In the genomic region with DNA sequence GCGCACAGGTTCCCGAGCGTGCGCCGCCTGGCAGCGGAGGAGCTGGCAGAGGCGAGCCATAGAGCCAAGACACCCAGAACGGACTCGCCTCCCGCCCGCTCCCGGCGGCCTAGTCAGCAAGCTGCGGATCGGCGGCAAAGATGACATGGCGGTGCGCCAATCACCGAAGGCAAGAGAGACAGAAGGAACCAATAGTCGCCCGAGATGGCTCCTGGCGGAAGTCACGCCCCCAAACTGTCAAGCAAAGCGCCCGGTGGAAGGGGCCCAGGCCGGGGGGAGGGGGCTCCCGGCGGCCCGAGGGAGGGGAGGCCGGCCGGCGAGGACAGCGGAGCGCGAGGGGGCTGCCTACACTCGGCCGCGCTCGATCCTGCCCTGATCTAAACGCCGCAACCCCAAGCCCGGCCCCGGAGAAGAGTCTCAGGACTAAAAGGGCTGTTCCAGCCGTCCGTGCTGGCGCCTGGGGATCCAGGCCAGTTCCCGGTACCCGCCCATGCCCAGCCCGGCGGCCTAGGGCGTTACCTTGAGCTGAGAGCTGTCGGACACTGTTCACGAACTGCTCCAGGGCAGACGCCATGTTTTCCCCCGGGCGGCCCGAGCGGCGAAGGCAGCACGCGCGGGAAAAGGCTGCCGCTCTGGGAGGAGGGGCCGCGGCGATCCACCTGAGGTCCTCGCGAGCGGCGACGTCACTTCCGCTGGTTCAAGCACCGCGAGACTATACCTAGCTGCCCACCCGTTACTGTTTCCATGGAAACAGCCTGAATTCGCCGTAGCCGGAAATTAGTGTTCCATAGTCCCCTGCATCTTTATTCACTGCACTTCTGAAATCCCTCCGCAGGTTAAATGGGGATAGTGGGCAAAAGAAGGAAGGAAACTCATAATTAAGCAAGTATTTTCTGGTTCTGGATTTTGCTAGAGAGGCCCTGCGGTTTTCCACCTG, we compare ENCODE assay signal across 1 cellular context.
A peak's percentile ranks its signal among the peaks of the same experiment; 100 is the strongest.
TF ChIP-seq lines count a peak whose summit lies in the region.

Gene COPS3 (minus strand): TSS at position 634 of the 937 bp plus-strand sequence. CDS start 60 bp downstream, at position 574.

TF ChIP-seq in K562, 482 proteins besides CTCF, POLR2A, EP300 and RAD21 (continued from another document and continues in another):
- 0 out of 2 replicates have a peak, but pooled peaks have one; percentile 8 for TF ChIP-seq ZBTB33 (CRISPR knock-in tag; IDR thresholded peaks at IDR 0.05)
- peak; percentile 87 for TF ChIP-seq FOS (IDR thresholded peaks at IDR 0.05; ENCODE audit: extremely low read depth, insufficient read length)
- TF ChIP-seq, protein P1, sequence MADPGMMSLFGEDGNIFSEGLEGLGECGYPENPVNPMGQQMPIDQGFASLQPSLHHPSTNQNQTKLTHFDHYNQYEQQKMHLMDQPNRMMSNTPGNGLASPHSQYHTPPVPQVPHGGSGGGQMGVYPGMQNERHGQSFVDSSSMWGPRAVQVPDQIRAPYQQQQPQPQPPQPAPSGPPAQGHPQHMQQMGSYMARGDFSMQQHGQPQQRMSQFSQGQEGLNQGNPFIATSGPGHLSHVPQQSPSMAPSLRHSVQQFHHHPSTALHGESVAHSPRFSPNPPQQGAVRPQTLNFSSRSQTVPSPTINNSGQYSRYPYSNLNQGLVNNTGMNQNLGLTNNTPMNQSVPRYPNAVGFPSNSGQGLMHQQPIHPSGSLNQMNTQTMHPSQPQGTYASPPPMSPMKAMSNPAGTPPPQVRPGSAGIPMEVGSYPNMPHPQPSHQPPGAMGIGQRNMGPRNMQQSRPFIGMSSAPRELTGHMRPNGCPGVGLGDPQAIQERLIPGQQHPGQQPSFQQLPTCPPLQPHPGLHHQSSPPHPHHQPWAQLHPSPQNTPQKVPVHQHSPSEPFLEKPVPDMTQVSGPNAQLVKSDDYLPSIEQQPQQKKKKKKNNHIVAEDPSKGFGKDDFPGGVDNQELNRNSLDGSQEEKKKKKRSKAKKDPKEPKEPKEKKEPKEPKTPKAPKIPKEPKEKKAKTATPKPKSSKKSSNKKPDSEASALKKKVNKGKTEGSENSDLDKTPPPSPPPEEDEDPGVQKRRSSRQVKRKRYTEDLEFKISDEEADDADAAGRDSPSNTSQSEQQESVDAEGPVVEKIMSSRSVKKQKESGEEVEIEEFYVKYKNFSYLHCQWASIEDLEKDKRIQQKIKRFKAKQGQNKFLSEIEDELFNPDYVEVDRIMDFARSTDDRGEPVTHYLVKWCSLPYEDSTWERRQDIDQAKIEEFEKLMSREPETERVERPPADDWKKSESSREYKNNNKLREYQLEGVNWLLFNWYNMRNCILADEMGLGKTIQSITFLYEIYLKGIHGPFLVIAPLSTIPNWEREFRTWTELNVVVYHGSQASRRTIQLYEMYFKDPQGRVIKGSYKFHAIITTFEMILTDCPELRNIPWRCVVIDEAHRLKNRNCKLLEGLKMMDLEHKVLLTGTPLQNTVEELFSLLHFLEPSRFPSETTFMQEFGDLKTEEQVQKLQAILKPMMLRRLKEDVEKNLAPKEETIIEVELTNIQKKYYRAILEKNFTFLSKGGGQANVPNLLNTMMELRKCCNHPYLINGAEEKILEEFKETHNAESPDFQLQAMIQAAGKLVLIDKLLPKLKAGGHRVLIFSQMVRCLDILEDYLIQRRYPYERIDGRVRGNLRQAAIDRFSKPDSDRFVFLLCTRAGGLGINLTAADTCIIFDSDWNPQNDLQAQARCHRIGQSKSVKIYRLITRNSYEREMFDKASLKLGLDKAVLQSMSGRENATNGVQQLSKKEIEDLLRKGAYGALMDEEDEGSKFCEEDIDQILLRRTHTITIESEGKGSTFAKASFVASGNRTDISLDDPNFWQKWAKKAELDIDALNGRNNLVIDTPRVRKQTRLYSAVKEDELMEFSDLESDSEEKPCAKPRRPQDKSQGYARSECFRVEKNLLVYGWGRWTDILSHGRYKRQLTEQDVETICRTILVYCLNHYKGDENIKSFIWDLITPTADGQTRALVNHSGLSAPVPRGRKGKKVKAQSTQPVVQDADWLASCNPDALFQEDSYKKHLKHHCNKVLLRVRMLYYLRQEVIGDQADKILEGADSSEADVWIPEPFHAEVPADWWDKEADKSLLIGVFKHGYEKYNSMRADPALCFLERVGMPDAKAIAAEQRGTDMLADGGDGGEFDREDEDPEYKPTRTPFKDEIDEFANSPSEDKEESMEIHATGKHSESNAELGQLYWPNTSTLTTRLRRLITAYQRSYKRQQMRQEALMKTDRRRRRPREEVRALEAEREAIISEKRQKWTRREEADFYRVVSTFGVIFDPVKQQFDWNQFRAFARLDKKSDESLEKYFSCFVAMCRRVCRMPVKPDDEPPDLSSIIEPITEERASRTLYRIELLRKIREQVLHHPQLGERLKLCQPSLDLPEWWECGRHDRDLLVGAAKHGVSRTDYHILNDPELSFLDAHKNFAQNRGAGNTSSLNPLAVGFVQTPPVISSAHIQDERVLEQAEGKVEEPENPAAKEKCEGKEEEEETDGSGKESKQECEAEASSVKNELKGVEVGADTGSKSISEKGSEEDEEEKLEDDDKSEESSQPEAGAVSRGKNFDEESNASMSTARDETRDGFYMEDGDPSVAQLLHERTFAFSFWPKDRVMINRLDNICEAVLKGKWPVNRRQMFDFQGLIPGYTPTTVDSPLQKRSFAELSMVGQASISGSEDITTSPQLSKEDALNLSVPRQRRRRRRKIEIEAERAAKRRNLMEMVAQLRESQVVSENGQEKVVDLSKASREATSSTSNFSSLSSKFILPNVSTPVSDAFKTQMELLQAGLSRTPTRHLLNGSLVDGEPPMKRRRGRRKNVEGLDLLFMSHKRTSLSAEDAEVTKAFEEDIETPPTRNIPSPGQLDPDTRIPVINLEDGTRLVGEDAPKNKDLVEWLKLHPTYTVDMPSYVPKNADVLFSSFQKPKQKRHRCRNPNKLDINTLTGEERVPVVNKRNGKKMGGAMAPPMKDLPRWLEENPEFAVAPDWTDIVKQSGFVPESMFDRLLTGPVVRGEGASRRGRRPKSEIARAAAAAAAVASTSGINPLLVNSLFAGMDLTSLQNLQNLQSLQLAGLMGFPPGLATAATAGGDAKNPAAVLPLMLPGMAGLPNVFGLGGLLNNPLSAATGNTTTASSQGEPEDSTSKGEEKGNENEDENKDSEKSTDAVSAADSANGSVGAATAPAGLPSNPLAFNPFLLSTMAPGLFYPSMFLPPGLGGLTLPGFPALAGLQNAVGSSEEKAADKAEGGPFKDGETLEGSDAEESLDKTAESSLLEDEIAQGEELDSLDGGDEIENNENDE (IDR thresholded peaks at IDR 0.05; ENCODE audit: low read depth, low read length): no peak
- no peak for TF ChIP-seq FOXA1 (IDR thresholded peaks at IDR 0.05; ENCODE audit: borderline replicate concordance)
- peak; percentile 91 for TF ChIP-seq ZNF316 (IDR thresholded peaks at IDR 0.05)
- TF ChIP-seq NCOA2 (IDR thresholded peaks at IDR 0.05; ENCODE audit: partially characterized antibody in 2 of 2): no peak
- TF ChIP-seq BACH1 (tag; IDR thresholded peaks at IDR 0.05): no peak
- no peak for TF ChIP-seq MTA1 (IDR thresholded peaks at IDR 0.05; ENCODE audit: borderline replicate concordance)
- peak; percentile 97 for TF ChIP-seq POLR2G (IDR thresholded peaks at IDR 0.05; ENCODE audit: low read depth, low read length)
- no peak for TF ChIP-seq ZNF175 (CRISPR knock-in tag; IDR thresholded peaks at IDR 0.05; ENCODE audit: low read depth)
- no peak for TF ChIP-seq ZNF766 (CRISPR knock-in tag; conservative IDR thresholded peaks at IDR 0.05)
- TF ChIP-seq, protein P2, sequence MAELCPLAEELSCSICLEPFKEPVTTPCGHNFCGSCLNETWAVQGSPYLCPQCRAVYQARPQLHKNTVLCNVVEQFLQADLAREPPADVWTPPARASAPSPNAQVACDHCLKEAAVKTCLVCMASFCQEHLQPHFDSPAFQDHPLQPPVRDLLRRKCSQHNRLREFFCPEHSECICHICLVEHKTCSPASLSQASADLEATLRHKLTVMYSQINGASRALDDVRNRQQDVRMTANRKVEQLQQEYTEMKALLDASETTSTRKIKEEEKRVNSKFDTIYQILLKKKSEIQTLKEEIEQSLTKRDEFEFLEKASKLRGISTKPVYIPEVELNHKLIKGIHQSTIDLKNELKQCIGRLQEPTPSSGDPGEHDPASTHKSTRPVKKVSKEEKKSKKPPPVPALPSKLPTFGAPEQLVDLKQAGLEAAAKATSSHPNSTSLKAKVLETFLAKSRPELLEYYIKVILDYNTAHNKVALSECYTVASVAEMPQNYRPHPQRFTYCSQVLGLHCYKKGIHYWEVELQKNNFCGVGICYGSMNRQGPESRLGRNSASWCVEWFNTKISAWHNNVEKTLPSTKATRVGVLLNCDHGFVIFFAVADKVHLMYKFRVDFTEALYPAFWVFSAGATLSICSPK (IDR thresholded peaks at IDR 0.05; ENCODE audit: borderline replicate concordance): no peak
- TF ChIP-seq CBX1 (IDR thresholded peaks at IDR 0.05; ENCODE audit: low read depth): peak; percentile 31; the same call in 1 of the 2 replicates
- TF ChIP-seq ZNF318 (IDR thresholded peaks at IDR 0.05; ENCODE audit: borderline replicate concordance in 1 of 2, low read depth in 1 of 2): no peak
- TF ChIP-seq, protein P3, sequence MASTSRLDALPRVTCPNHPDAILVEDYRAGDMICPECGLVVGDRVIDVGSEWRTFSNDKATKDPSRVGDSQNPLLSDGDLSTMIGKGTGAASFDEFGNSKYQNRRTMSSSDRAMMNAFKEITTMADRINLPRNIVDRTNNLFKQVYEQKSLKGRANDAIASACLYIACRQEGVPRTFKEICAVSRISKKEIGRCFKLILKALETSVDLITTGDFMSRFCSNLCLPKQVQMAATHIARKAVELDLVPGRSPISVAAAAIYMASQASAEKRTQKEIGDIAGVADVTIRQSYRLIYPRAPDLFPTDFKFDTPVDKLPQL (IDR thresholded peaks at IDR 0.05; ENCODE audit: extremely low read depth, insufficient read length): no peak
- no peak for TF ChIP-seq SLC30A9 (CRISPR knock-in tag; IDR thresholded peaks at IDR 0.05)
- no peak for TF ChIP-seq ZNF217 (CRISPR knock-in tag; IDR thresholded peaks at IDR 0.05)
- TF ChIP-seq ZBED1 (IDR thresholded peaks at IDR 0.05): no peak
- TF ChIP-seq ATF1 (CRISPR knock-in tag; IDR thresholded peaks at IDR 0.05): no peak
- peak; percentile 89 for TF ChIP-seq ATF1 (tag; IDR thresholded peaks at IDR 0.05)
- TF ChIP-seq DMBX1 (CRISPR knock-in tag; IDR thresholded peaks at IDR 0.05; ENCODE audit: borderline replicate concordance): no peak
